ENCODE assay signal across 8 cellular contexts in the genomic region with DNA sequence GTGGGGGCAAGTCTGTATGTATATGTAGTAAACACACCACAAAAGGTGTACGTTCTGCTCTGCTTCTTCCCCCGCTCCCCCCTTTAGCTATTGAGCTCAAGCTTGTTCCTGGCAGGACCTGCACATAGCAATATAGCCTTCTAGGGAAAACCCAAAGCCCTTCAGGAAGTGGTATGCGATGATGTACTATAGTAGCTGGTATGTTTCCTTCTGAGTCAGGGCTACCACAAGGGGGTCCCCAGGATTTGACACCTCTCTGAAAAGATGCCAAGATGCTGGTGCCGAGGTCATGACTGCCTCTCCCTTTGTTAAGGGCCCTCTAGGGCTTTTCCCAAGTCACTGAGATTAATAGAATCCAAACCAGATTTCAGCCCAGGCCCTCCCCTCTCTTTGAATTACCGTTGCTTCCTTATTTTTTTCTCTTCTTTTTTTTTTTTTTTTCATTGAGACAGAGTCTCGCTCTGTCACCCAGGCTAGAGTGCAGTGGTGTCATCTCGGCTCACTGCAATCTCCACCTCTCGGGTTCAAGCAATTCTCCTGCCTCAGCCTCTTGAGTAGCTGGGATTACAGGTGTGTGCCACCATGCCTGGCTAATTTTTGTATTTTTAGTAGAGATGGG.
DNase-seq lines count a peak whose midpoint lies in the region; ATAC-seq, FAIRE-seq and TF ChIP-seq lines count a peak whose summit lies in the region.

No MANE protein-coding gene starts in this region.

- H3K36me3 ChIP-seq in small intestine (ENCODE audit: control insufficient read depth in 2 of 2, insufficient read depth in 2 of 2, low read length in 2 of 2): no peaks in the 10 kb centered on the region

- ATAC-seq in GM18873 (IDR thresholded peaks at IDR 0.05; ENCODE audit: low FRiP score, unreplicated experiment) (peak; percentile 93), HG03060 (IDR thresholded peaks at IDR 0.05; ENCODE audit: low read depth, unreplicated experiment) (peak; percentile 75)

- H3K27ac Mint-ChIP-seq in progenitor cell of endocrine pancreas: no peak overlapping the region

- no peak overlapping the region for H3K4me3 ChIP-seq in small intestine (ENCODE audit: low read depth in 1 of 2, low read length in 2 of 2)

- WGBS in small intestine, 3 donors: 66 to 79% (median 71%) methylated on average over 8 of the region's 8 CpGs

- peak; percentile 43 to 59 for DNase-seq in activated CD8-positive, alpha-beta memory T cell treated with anti-CD3 and anti-CD28 coated beads for 4 hours (ENCODE audit: low read depth in 2 of 2)
- DNase-seq in small intestine (peak; percentile 40), ureter (ENCODE audit: low spot score) (no peak), progenitor cell of endocrine pancreas (ENCODE audit: low spot score, unreplicated experiment) (no peak), NCI-H2107 (lab: John Stamatoyannopoulos, UW) (no peak), epidermal melanocyte (ENCODE audit: insufficient read length, low spot score) (no peak)

- no peak overlapping the region for H3K4me3 Mint-ChIP-seq in progenitor cell of endocrine pancreas (ENCODE audit: low read depth)

- no peak overlapping the region for H3K27ac ChIP-seq in small intestine (ENCODE audit: low read depth in 1 of 2, low read length in 1 of 2)

- H3K36me3 Mint-ChIP-seq in progenitor cell of endocrine pancreas (ENCODE audit: insufficient read depth): peaks cover 3% of the 10 kb centered on the region

- H3K27me3 Mint-ChIP-seq in progenitor cell of endocrine pancreas: peaks cover 4% of the 10 kb centered on the region

- no peak for FAIRE-seq in small intestine (lab: Jason Lieb, UNC)

- peaks cover 10% of the 10 kb centered on the region for H3K9me3 Mint-ChIP-seq in progenitor cell of endocrine pancreas (ENCODE audit: low read depth)

- H3K27me3 ChIP-seq in small intestine (ENCODE audit: control insufficient read depth in 2 of 2, insufficient read depth in 2 of 2, low read length in 2 of 2): no peaks in the 10 kb centered on the region

- H3K9me3 ChIP-seq in small intestine (ENCODE audit: control insufficient read depth, low read depth): no peaks in the 10 kb centered on the region

- TF ChIP-seq CTCF in progenitor cell of endocrine pancreas (IDR thresholded peaks at IDR 0.05; ENCODE audit: unreplicated experiment): no peak

- peaks cover 0 to 4% of the 10 kb centered on the region in 2 donors for H3K4me1 ChIP-seq in small intestine (ENCODE audit: control insufficient read depth in 2 of 2, insufficient read depth in 1 of 2, low read depth in 1 of 2, low read length in 1 of 2)

- no peaks in the 10 kb centered on the region for H3K4me1 Mint-ChIP-seq in progenitor cell of endocrine pancreas (ENCODE audit: low read depth)

Comparison
In these comparisons a context has a peak if more than half of its experiments do, and no peak if none do; other contexts are left out.
1. DNase-seq: peak in activated CD8-positive, alpha-beta memory T cell treated with anti-CD3 and anti-CD28 coated beads for 4 hours (2 of 2) and small intestine (single experiment); none in ureter (single experiment), progenitor cell of endocrine pancreas (single experiment), NCI-H2107 (single experiment) and epidermal melanocyte (single experiment).